31 cellular contexts compared by ENCODE assay signal in genomic region chr1:179334440-179334839, GRCh38. TPM values are rescaled to one million over a fixed set of nuclear protein-coding genes. Genes with fewer than 3 reads are reported as not detected.
"Had no signal": no experiment of that assay in that cellular context is flagged by ENCODE, and none has a peak within 500 bp of the region (broad histone marks: within the 10 kb centered on the region; RNA-seq: fewer than 3 reads in every experiment).

No MANE protein-coding gene starts in this region.

- H3K27me3 Mint-ChIP-seq: activated B cell treated with CpG ODN at 0.5 μM for 24 hours; activated CD4-positive, alpha-beta memory T cell treated with anti-CD3 and anti-CD28 coated beads for 36 hours; activated CD8-positive, alpha-beta memory T cell treated with anti-CD3 and anti-CD28 coated beads, Interleukin-2, amount 10 ng/mL, durations not matched to agents 7 days and 5 days; activated naive CD4-positive, alpha-beta T cell treated with anti-CD3 and anti-CD28 coated beads, Interleukin-2, amount 50 U/mL, for 24 hours; activated naive CD8-positive, alpha-beta T cell treated with anti-CD3 and anti-CD28 coated beads, Interleukin-2, amount 10 ng/mL, durations not matched to agents 7 days and 5 days; T-cell had no signal

- H3K27ac Mint-ChIP-seq: activated B cell treated with CpG ODN at 0.5 μM for 24 hours; activated CD4-positive, alpha-beta memory T cell treated with anti-CD3 and anti-CD28 coated beads for 36 hours; activated CD8-positive, alpha-beta memory T cell treated with anti-CD3 and anti-CD28 coated beads, Interleukin-2, amount 10 ng/mL, durations not matched to agents 7 days and 5 days; activated CD8-positive, alpha-beta T cell treated with anti-CD3 and anti-CD28 coated beads, Interleukin-2, amount 10 ng/mL, durations not matched to agents 7 days and 5 days; activated naive CD4-positive, alpha-beta T cell treated with anti-CD3 and anti-CD28 coated beads for 36 hours; activated naive CD4-positive, alpha-beta T cell treated with anti-CD3 and anti-CD28 coated beads, Interleukin-2, amount 50 U/mL, for 24 hours; activated naive CD8-positive, alpha-beta T cell treated with anti-CD3 and anti-CD28 coated beads, Interleukin-2, amount 10 ng/mL, durations not matched to agents 7 days and 5 days; endodermal cell; T-cell; T-helper 1 cell treated with Interleukin-12 subunit alpha and Interleukin-12 subunit beta and Interleukin-4 antibody, amounts not matched to agents 30 μg/mL and 1 μg/mL, for 36 hours; T-helper 2 cell treated with Interferon-gamma antibody and Interleukin-4, amounts not matched to agents 5 μg/mL and 100 μg/mL, for 36 hours had no signal

- H3K9me3 Mint-ChIP-seq: activated CD4-positive, alpha-beta memory T cell treated with anti-CD3 and anti-CD28 coated beads for 36 hours; activated naive CD4-positive, alpha-beta T cell treated with anti-CD3 and anti-CD28 coated beads for 36 hours; activated naive CD4-positive, alpha-beta T cell treated with anti-CD3 and anti-CD28 coated beads, Interleukin-2, amount 50 U/mL, for 24 hours; activated T-cell treated with anti-CD3 and anti-CD28 coated beads, Interleukin-2, amount 50 U/mL, for 4 hours; T-cell had no signal

- H3K4me3 Mint-ChIP-seq: activated B cell treated with CpG ODN at 0.5 μM for 24 hours; activated CD4-positive, alpha-beta memory T cell treated with anti-CD3 and anti-CD28 coated beads for 36 hours; activated CD8-positive, alpha-beta memory T cell treated with anti-CD3 and anti-CD28 coated beads, Interleukin-2, amount 10 ng/mL, durations not matched to agents 7 days and 5 days; activated CD8-positive, alpha-beta T cell treated with anti-CD3 and anti-CD28 coated beads, Interleukin-2, amount 10 ng/mL, durations not matched to agents 7 days and 5 days; activated naive CD4-positive, alpha-beta T cell treated with anti-CD3 and anti-CD28 coated beads for 36 hours; activated naive CD4-positive, alpha-beta T cell treated with anti-CD3 and anti-CD28 coated beads, Interleukin-2, amount 50 U/mL, for 24 hours; activated naive CD8-positive, alpha-beta T cell treated with anti-CD3 and anti-CD28 coated beads, Interleukin-2, amount 10 ng/mL, durations not matched to agents 7 days and 5 days; activated T-cell treated with anti-CD3 and anti-CD28 coated beads, Interleukin-2, amount 50 U/mL, for 4 hours; endodermal cell; T-cell; T-helper 1 cell treated with Interleukin-12 subunit alpha and Interleukin-12 subunit beta and Interleukin-4 antibody, amounts not matched to agents 30 μg/mL and 1 μg/mL, for 36 hours; T-helper 2 cell treated with Interferon-gamma antibody and Interleukin-4, amounts not matched to agents 5 μg/mL and 100 μg/mL, for 36 hours had no signal

- DNase-seq: activated B cell treated with CpG ODN at 0.5 μM for 24 hours; activated CD4-positive, alpha-beta memory T cell treated with anti-CD3 and anti-CD28 coated beads for 36 hours; activated CD4-positive, alpha-beta T cell treated with anti-CD3 and anti-CD28 coated beads, Interleukin-2, amount 50 U/mL, for 1 hour; activated CD8-positive, alpha-beta memory T cell treated with anti-CD3 and anti-CD28 coated beads, Interleukin-2, amount 10 ng/mL, durations not matched to agents 7 days and 5 days; activated CD8-positive, alpha-beta memory T cell treated with anti-CD3 and anti-CD28 coated beads, Interleukin-2, amount 50 U/mL, for 4 hours; activated CD8-positive, alpha-beta T cell treated with anti-CD3 and anti-CD28 coated beads, Interleukin-2, amount 10 ng/mL, durations not matched to agents 7 days and 5 days; activated effector memory CD4-positive, alpha-beta T cell treated with Interleukin-2 at 50 U/mL for 16 hours; activated gamma-delta T cell treated with Interleukin-2 at 50 U/mL for 16 hours; activated naive CD4-positive, alpha-beta T cell treated with anti-CD3 and anti-CD28 coated beads for 36 hours; activated naive CD8-positive, alpha-beta T cell treated with anti-CD3 and anti-CD28 coated beads, Interleukin-2, amount 10 ng/mL, durations not matched to agents 7 days and 5 days; activated T-cell treated with anti-CD3 and anti-CD28 coated beads, Interleukin-2, amount 50 U/mL, for 4 hours; anterior cingulate cortex; brain microvascular endothelial cell; cortex of kidney; effector memory CD4-positive, alpha-beta T cell; endodermal cell; foreskin fibroblast; head of caudate nucleus; hippocampal formation; SW 1271; T-cell; T1000; WERI-Rb-1 had no signal

- ATAC-seq: activated CD8-positive, alpha-beta memory T cell treated with anti-CD3 and anti-CD28 coated beads, Interleukin-2, amount 10 ng/mL, durations not matched to agents 7 days and 5 days; activated CD8-positive, alpha-beta T cell treated with anti-CD3 and anti-CD28 coated beads, Interleukin-2, amount 10 ng/mL, durations not matched to agents 7 days and 5 days; activated T-cell treated with anti-CD3 and anti-CD28 coated beads, Interleukin-2, amount 50 U/mL, for 4 hours; esophagus mucosa; T-cell had no signal

RNA-seq across cellular contexts. Expression of gene AXDND1, which starts 31.3 kb away (rescaled TPM):
- total RNA-seq: activated CD8-positive, alpha-beta memory T cell treated with anti-CD3 and anti-CD28 coated beads, Interleukin-2, amount 10 ng/mL, durations not matched to agents 7 days and 5 days; bronchial epithelial cell; cardiac septum; dermis microvascular lymphatic vessel endothelial cell; epithelial cell of proximal tubule; esophagus mucosa had no signal
